8 cellular contexts compared by ENCODE assay signal in genomic region chr2:219530048-219530963, GRCh38. TPM values are rescaled to one million over a fixed set of nuclear protein-coding genes. Genes with fewer than 3 reads are reported as not detected.
DNase-seq lines count a peak whose midpoint lies in the region; ATAC-seq and TF ChIP-seq lines count a peak whose summit lies in the region.

No MANE protein-coding gene starts in this region.

- TF ChIP-seq POLR2A in heart left ventricle (IDR thresholded peaks at IDR 0.05) (no peak), GM18505 (IDR thresholded peaks at IDR 0.05; ENCODE audit: borderline replicate concordance, extremely low read depth, insufficient read depth, insufficient read length) (no peak)

- H3K27ac ChIP-seq in heart left ventricle: no peak overlapping the region

- WGBS in heart left ventricle, 4 donors: 10 to 20% (median 15%) methylated on average over 12 to 21 of the region's 21 CpGs

- H3K27me3 ChIP-seq in heart left ventricle: peaks cover 0 to 48% (median 11%) of the 10 kb centered on the region in 9 donors

- H3K36me3 ChIP-seq in heart left ventricle: no peaks in the 10 kb centered on the region

- no peaks in the 10 kb centered on the region for H3K4me1 Mint-ChIP-seq in activated naive CD8-positive, alpha-beta T cell treated with anti-CD3 and anti-CD28 coated beads, Interleukin-2, amount 50 U/mL, for 24 hours

- ATAC-seq in HG02642 (IDR thresholded peaks at IDR 0.05; ENCODE audit: poor library complexity, unreplicated experiment): peak; percentile 75
- ATAC-seq in activated naive CD8-positive, alpha-beta T cell treated with anti-CD3 and anti-CD28 coated beads, Interleukin-2, amount 50 U/mL, for 24 hours: peak; percentile 83
- ATAC-seq in heart left ventricle: peak; percentile 69 to 88 (median 82)
- ATAC-seq in GM18505 (IDR thresholded peaks at IDR 0.05; ENCODE audit: unreplicated experiment): no peak

- DNase-seq in NCI-H1092 (lab: John Stamatoyannopoulos, UW): peak; percentile 57
- peak; percentile 18 to 76 for DNase-seq in SW 1271 (lab: John Stamatoyannopoulos, UW)
- peak; percentile 89 for DNase-seq in activated naive CD8-positive, alpha-beta T cell treated with anti-CD3 and anti-CD28 coated beads, Interleukin-2, amount 50 U/mL, for 24 hours
- peak; percentile 82 to 92 (median 84) for DNase-seq in heart left ventricle
- DNase-seq in putamen (ENCODE audit: low spot score): peak; percentile 82

- no peak overlapping the region for H3K27ac Mint-ChIP-seq in activated naive CD8-positive, alpha-beta T cell treated with anti-CD3 and anti-CD28 coated beads, Interleukin-2, amount 50 U/mL, for 24 hours

- no peak overlapping the region for H3K4me3 Mint-ChIP-seq in activated naive CD8-positive, alpha-beta T cell treated with anti-CD3 and anti-CD28 coated beads, Interleukin-2, amount 50 U/mL, for 24 hours

- intact Hi-C loops in heart left ventricle (cut with DNase I): loop anchor here in 9 of 10 donors (1.0 to 5.0 kb wide), 9 partner anchors 33 to 128 kb away; partner anchors contain the start of gene GMPPA (in 1 of the 9)

- H3K27me3 Mint-ChIP-seq in activated naive CD8-positive, alpha-beta T cell treated with anti-CD3 and anti-CD28 coated beads, Interleukin-2, amount 50 U/mL, for 24 hours: peaks cover 59% of the 10 kb centered on the region

- peaks cover 0 to 26% (median 13%) of the 10 kb centered on the region in 12 donors for H3K4me1 ChIP-seq in heart left ventricle

- TF ChIP-seq CTCF in GM12874 (IDR thresholded peaks at IDR 0.05; ENCODE audit: insufficient read depth, low read depth, low read length) (peak; percentile 92), heart left ventricle (IDR thresholded peaks at IDR 0.05) (peak; percentile 92 to 98 (median 95))

- H3K9me3 Mint-ChIP-seq in activated naive CD8-positive, alpha-beta T cell treated with anti-CD3 and anti-CD28 coated beads, Interleukin-2, amount 50 U/mL, for 24 hours: no peaks in the 10 kb centered on the region

- no peaks in the 10 kb centered on the region for H3K9me3 ChIP-seq in heart left ventricle

- H3K36me3 Mint-ChIP-seq in activated naive CD8-positive, alpha-beta T cell treated with anti-CD3 and anti-CD28 coated beads, Interleukin-2, amount 50 U/mL, for 24 hours (ENCODE audit: low read depth): no peaks in the 10 kb centered on the region

- H3K4me3 ChIP-seq in heart left ventricle: peak overlapping the region in 3 of 12 donors; percentile 15 to 40 (median 26)

RNA-seq across cellular contexts. Expression of gene CHPF, which starts 13.3 kb away (rescaled TPM):
- 100 to 1,000 TPM in 6 of 9 donors, 10 to 100 TPM in 3; 77.9 to 196 (median 138) TPM for total RNA-seq in heart left ventricle
- 100 to 1,000 TPM in 1 of 2 donors, 10 to 100 TPM in 1; 74.1 to 209 TPM for polyA plus RNA-seq in heart left ventricle

RNA-seq across cellular contexts. Expression of gene TMEM198, which starts 13.5 kb away (rescaled TPM):
- total RNA-seq in heart left ventricle: 1 to 10 TPM in 8 of 9 donors, under 1 TPM in 1; 0.65 to 4.7 (median 2.3) TPM
- 10 to 100 TPM in 1 of 2 donors, 1 to 10 TPM in 1; 2.2 to 10.2 TPM for polyA plus RNA-seq in heart left ventricle

RNA-seq across cellular contexts. Expression of gene ASIC4, which starts 16.0 kb away (rescaled TPM):
- under 1 TPM in 1 of 9 donors, not detected in 8; 0.10 TPM for total RNA-seq in heart left ventricle
- under 1 TPM; 0.03 to 0.08 TPM for polyA plus RNA-seq in heart left ventricle

RNA-seq across cellular contexts. Expression of gene GMPPA, which starts 31.6 kb away (rescaled TPM):
- 10 to 100 TPM; 15.8 to 31.6 (median 20.1) TPM for total RNA-seq in heart left ventricle
- polyA plus RNA-seq in heart left ventricle: 10 to 100 TPM; 18.2 to 35.5 TPM

RNA-seq across cellular contexts. Expression of gene OBSL1, which starts 41.0 kb away (rescaled TPM):
- total RNA-seq in heart left ventricle: 100 to 1,000 TPM; 149 to 230 (median 178) TPM
- polyA plus RNA-seq in heart left ventricle: 100 to 1,000 TPM in 1 of 2 donors, 10 to 100 TPM in 1; 88.1 to 177 TPM
